ENCODE assay signal across 11 cellular contexts in the genomic region with DNA sequence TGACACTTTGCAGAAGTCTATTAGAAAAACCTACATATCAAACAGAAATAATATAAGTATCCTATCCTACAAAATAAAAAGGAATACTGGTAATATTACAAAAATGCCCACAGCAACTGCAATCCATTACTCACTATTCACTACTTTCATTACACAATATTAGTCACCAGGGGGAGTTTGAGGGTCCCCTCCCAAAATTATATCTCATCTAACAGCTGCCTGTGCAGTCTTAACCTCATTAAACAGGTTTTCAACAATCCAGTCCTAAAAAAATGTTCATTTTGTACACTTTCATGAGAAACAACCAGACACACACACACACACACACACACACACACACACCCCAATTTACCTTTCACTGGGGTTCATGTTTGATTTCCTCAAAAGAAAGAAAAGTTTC. TPM values are rescaled to one million over a fixed set of nuclear protein-coding genes. Genes with fewer than 3 reads are reported as not detected.
DNase-seq lines count a peak whose midpoint lies in the region; ATAC-seq, FAIRE-seq and TF ChIP-seq lines count a peak whose summit lies in the region.
"Had no signal": no experiment of that assay in that cellular context is flagged by ENCODE, and none has a peak within 500 bp of the region (broad histone marks: within the 10 kb centered on the region; RNA-seq: fewer than 3 reads in every experiment).

No MANE protein-coding gene starts in this region.

- BruUV-seq in HepG2 (replicated peaks; lab: Mats Ljungman, UMichigan) (no TSS peak), PC-9 (replicated peaks; lab: Mats Ljungman, UMichigan) (no TSS peak)

- H3K27me3 ChIP-seq in HepG2 (ENCODE audit: control insufficient read depth in 1 of 2, insufficient read depth in 2 of 2, low read length in 2 of 2) (no peaks in the 10 kb centered on the region; a peak in 1 of 5 replicates), right lobe of liver (no peaks in the 10 kb centered on the region), PC-9 (ENCODE audit: insufficient read depth, low read depth) (no peaks in the 10 kb centered on the region), ascending aorta (no peaks in the 10 kb centered on the region)

- H3K79me2 ChIP-seq in HepG2 (ENCODE audit: insufficient read depth, low read length) (peaks cover 42% of the 10 kb centered on the region), PC-9 (ENCODE audit: low read depth) (peaks cover 42% of the 10 kb centered on the region)

- H4K20me1 ChIP-seq in HepG2 (ENCODE audit: insufficient read depth, low read length) (no peaks in the 10 kb centered on the region; the same call in 1 of the 2 replicates), PC-9 (ENCODE audit: insufficient read depth) (no peaks in the 10 kb centered on the region; the same call in 1 of the 2 replicates)

- TF ChIP-seq POLR2A in HepG2 (IDR thresholded peaks at IDR 0.05; ENCODE audit: insufficient read depth in 1 of 2, low read depth in 2 of 2, low read length in 2 of 2) = no peak
- no peak for TF ChIP-seq POLR2A in right lobe of liver (IDR thresholded peaks at IDR 0.05)

- H3K9ac ChIP-seq in HepG2 (ENCODE audit: insufficient read depth, low read depth, low read length) = no peak overlapping the region

- H3K4me1 ChIP-seq in HepG2 (ENCODE audit: insufficient read depth, low read length) = peaks cover 36% of the 10 kb centered on the region
- H3K4me1 ChIP-seq in right lobe of liver = peaks cover 0 to 14% (median 3%) of the 10 kb centered on the region in 4 donors
- H3K4me1 ChIP-seq in PC-9 (replicated peaks; ENCODE audit: insufficient read depth) = peaks cover 29% of the 10 kb centered on the region
- peaks cover 0 to 18% of the 10 kb centered on the region in 2 donors for H3K4me1 ChIP-seq in ascending aorta

- intact Hi-C loops in HepG2 (cut with micrococcal nuclease; ENCODE audit: unreplicated experiment) (no loop called here), right lobe of liver (cut with DNase I) (no loop called here), PC-9 (cut with micrococcal nuclease; ENCODE audit: unreplicated experiment) (loop anchor here (10.0 kb wide), 2 partner anchors 99 to 199 kb away; a partner anchor contains a TSS), ascending aorta (cut with DNase I) (no loop called here)

- no peak for ATAC-seq in HepG2
- ATAC-seq in right lobe of liver = no peak
- ATAC-seq in HG03571 (IDR thresholded peaks at IDR 0.05; ENCODE audit: unreplicated experiment) = no peak
- no peak for ATAC-seq in HG03565 (IDR thresholded peaks at IDR 0.05; ENCODE audit: unreplicated experiment)
- ATAC-seq in left lobe of liver = no peak
- ATAC-seq: CD8-positive, alpha-beta T cell had no signal

- H3K4me3 ChIP-seq in HepG2 (replicated peaks in 1 of 3; ENCODE audit: insufficient read depth in 1 of 3, low read depth in 2 of 3, low read length in 3 of 3) (no peak overlapping the region; a peak in 1 of 6 replicates), right lobe of liver (no peak overlapping the region), PC-9 (peak overlapping the region; percentile 75; the same call in 1 of the 2 replicates), epithelial cell of proximal tubule (ENCODE audit: low read depth, low read length) (no peak overlapping the region), ascending aorta (no peak overlapping the region)

- H3K9me3 ChIP-seq in HepG2 (ENCODE audit: low read length) = no peaks in the 10 kb centered on the region
- H3K9me3 ChIP-seq in right lobe of liver = no peaks in the 10 kb centered on the region
- H3K9me3 ChIP-seq in PC-9 (ENCODE audit: insufficient read depth, low read depth) = no peaks in the 10 kb centered on the region
- no peaks in the 10 kb centered on the region for H3K9me3 ChIP-seq in ascending aorta

- peaks cover 19% of the 10 kb centered on the region; the same call in 1 of the 2 replicates for H3F3A ChIP-seq in PC-9 (ENCODE audit: insufficient read depth, low read depth)

- TF ChIP-seq CTCF in HepG2 (CRISPR knock-in tag; IDR thresholded peaks at IDR 0.05) (no peak), right lobe of liver (IDR thresholded peaks at IDR 0.05) (no peak), PC-9 (conservative IDR thresholded peaks at IDR 0.05) (no peak), epithelial cell of proximal tubule (conservative IDR thresholded peaks at IDR 0.05; ENCODE audit: low read depth, low read length) (peak; percentile 18), ascending aorta (IDR thresholded peaks at IDR 0.05) (no peak)

- no peak for FAIRE-seq in HepG2 (lab: Jason Lieb, UNC)

- H3K9me2 ChIP-seq in PC-9 (ENCODE audit: insufficient read depth) = no peaks in the 10 kb centered on the region

- in situ Hi-C loops in HepG2 (cut with HindIII; ENCODE audit: extremely low pct_ligation_motif_present, low pct_unique_long_range_greater_than_20kb) = no loop called here

- no peak for TF ChIP-seq EP300 in HepG2 (IDR thresholded peaks at IDR 0.05; ENCODE audit: low read depth in 2 of 2, low read length in 2 of 2)
- TF ChIP-seq EP300 in HepG2 (CRISPR knock-in tag; IDR thresholded peaks at IDR 0.05; ENCODE audit: borderline replicate concordance) = no peak

- CTCF ChIA-PET in HepG2 (lab: Yijun Ruan, JAX; ENCODE audit: low intra/inter-chr PET ratio, low total read pairs) = no interaction called here
- CTCF ChIA-PET in PC-9 (lab: Charles Lee) = no interaction called here

- POLR2A ChIA-PET in HepG2 (lab: Yijun Ruan, JAX) (no interaction called here), PC-9 (lab: Charles Lee; ENCODE audit: unreplicated experiment) (no interaction called here)

- peak overlapping the region; percentile 73; the same call in 1 of the 2 replicates for H3K4me2 ChIP-seq in HepG2 (ENCODE audit: low read depth, low read length)
- H3K4me2 ChIP-seq in PC-9 = peak overlapping the region; percentile 91

- H2AFZ ChIP-seq in HepG2 (ENCODE audit: low read length) (no peak overlapping the region), PC-9 (no peak overlapping the region)

- DNase-seq in HepG2 (ENCODE audit: low spot score) (no peak), right lobe of liver (no peak), PC-9 (peak in 1 of 2 experiments; percentile 37), epithelial cell of proximal tubule (ENCODE audit: low read depth) (no peak), left lobe of liver (ENCODE audit: low spot score) (no peak), ascending aorta (ENCODE audit: low spot score in 2 of 2) (no peak)
- DNase-seq: activated CD4-positive, alpha-beta T cell treated with anti-CD3 and anti-CD28 coated beads, Interleukin-2, amount 10 ng/mL, durations not matched to agents 7 days and 5 days; anterior cingulate cortex; CD8-positive, alpha-beta T cell had no signal

- H3K36me3 ChIP-seq in HepG2 (replicated peaks in 1 of 2; ENCODE audit: control insufficient read depth in 1 of 2, insufficient read depth in 2 of 2, low read length in 2 of 2) = 0 out of 5 replicates have a peak, but pooled peaks cover 0 to 4% of the 10 kb centered on the region in 2 experiments
- H3K36me3 ChIP-seq in right lobe of liver = no peaks in the 10 kb centered on the region
- no peaks in the 10 kb centered on the region for H3K36me3 ChIP-seq in PC-9 (ENCODE audit: low read depth)
- H3K36me3 ChIP-seq in ascending aorta = no peaks in the 10 kb centered on the region

- TF ChIP-seq RAD21 in HepG2 (CRISPR knock-in tag; IDR thresholded peaks at IDR 0.05) = no peak

- H3K27ac ChIP-seq in HepG2 (ENCODE audit: extremely low read length, insufficient read depth, low read length) (no peak overlapping the region), right lobe of liver (no peak overlapping the region), PC-9 (0 out of 2 replicates have a peak overlapping the region, but pooled peaks have one; percentile 74), ascending aorta (no peak overlapping the region)

RNA-seq across cellular contexts. Expression of a gene that starts 2.9 kb away (rescaled TPM):
- total RNA-seq in HepG2 (2016; rRNA removed; fragmentation: Illumina TruSeq; extraction: Trizol) (13.5 and 17.6 TPM in 2 replicates), right lobe of liver (10 to 100 TPM; 11.1 to 17.3 (median 12.9) TPM), PC-9 (2021) (13.3 and 19.4 TPM in 2 replicates), epithelial cell of proximal tubule (9.2 and 12.7 TPM in 2 replicates), left lobe of liver (14.4 TPM), ascending aorta (17.6 TPM)
- total RNA-seq in HepG2 (2016; cell fraction: cytosol; rRNA removed; fragmentation: Illumina TruSeq; extraction: Trizol; ENCODE audit: low read depth) = 7.4 and 10.5 TPM in 2 replicates
- total RNA-seq in HepG2 (2016; cell fraction: insoluble cytoplasmic fraction; rRNA removed; fragmentation: Illumina TruSeq; extraction: Trizol) = 10.7 and 14.9 TPM in 2 replicates
- total RNA-seq in HepG2 (2016; cell fraction: membrane; rRNA removed; fragmentation: Illumina TruSeq; extraction: Trizol) = 8.2 TPM in 2 replicates
- total RNA-seq in HepG2 (2016; cell fraction: nucleus; rRNA removed; fragmentation: Illumina TruSeq; extraction: Trizol) = 14.0 and 14.5 TPM in 2 replicates
- polyA plus RNA-seq in HepG2 (2011; rRNA removed) = 5.5 and 8.8 TPM in 2 replicates
- polyA plus RNA-seq in HepG2 (2011; cell fraction: cytosol; rRNA removed) = 3.3 and 4.0 TPM in 2 replicates
- polyA plus RNA-seq in HepG2 (2011; cell fraction: nucleus; rRNA removed) = 7.1 and 9.5 TPM in 2 replicates
- 5.2 and 6.5 TPM in 2 replicates for polyA plus RNA-seq in HepG2 (2012)
- 0.71 and 0.84 TPM in 2 replicates for polyA plus RNA-seq in HepG2 (2016; cell fraction: cytosol; fragmentation: Illumina TruSeq; extraction: Trizol; ENCODE audit: low read depth)
- 7.6 and 9.1 TPM in 2 replicates for polyA plus RNA-seq in HepG2 (2016; cell fraction: insoluble cytoplasmic fraction; fragmentation: Illumina TruSeq; extraction: Trizol; ENCODE audit: low read depth)
- 2.5 and 2.7 TPM in 2 replicates for polyA plus RNA-seq in HepG2 (2016; cell fraction: membrane; fragmentation: Illumina TruSeq; extraction: Trizol; ENCODE audit: low read depth)
- polyA plus RNA-seq in HepG2 (2016; cell fraction: nucleus; fragmentation: Illumina TruSeq; extraction: Trizol; ENCODE audit: insufficient read depth, low read depth) = 12.8 and 16.3 TPM in 2 replicates
- 21.0 and 28.3 TPM in 2 replicates for polyA minus RNA-seq in HepG2 (2011; rRNA and poly(A)+ RNA removed; ENCODE audit: low replicate concordance)
- 14.6 and 19.2 TPM in 2 replicates for polyA minus RNA-seq in HepG2 (2011; cell fraction: cytosol; rRNA and poly(A)+ RNA removed)
- 36.6 and 43.3 TPM in 2 replicates for polyA minus RNA-seq in HepG2 (2011; cell fraction: nucleus; rRNA and poly(A)+ RNA removed)

RNA-seq across cellular contexts. Expression of a gene that starts 48.2 kb away (rescaled TPM):
- not detected in 2 replicates for total RNA-seq in HepG2 (2016; rRNA removed; fragmentation: Illumina TruSeq; extraction: Trizol)
- not detected in 2 replicates for total RNA-seq in HepG2 (2016; cell fraction: cytosol; rRNA removed; fragmentation: Illumina TruSeq; extraction: Trizol; ENCODE audit: low read depth)
- total RNA-seq in HepG2 (2016; cell fraction: insoluble cytoplasmic fraction; rRNA removed; fragmentation: Illumina TruSeq; extraction: Trizol) = not detected in 2 replicates
- total RNA-seq in HepG2 (2016; cell fraction: membrane; rRNA removed; fragmentation: Illumina TruSeq; extraction: Trizol) = not detected in 2 replicates
- not detected in 2 replicates for total RNA-seq in HepG2 (2016; cell fraction: nucleus; rRNA removed; fragmentation: Illumina TruSeq; extraction: Trizol)
- not detected in 2 replicates for polyA plus RNA-seq in HepG2 (2011; rRNA removed)
- polyA plus RNA-seq in HepG2 (2011; cell fraction: cytosol; rRNA removed) = not detected in 2 replicates
- polyA plus RNA-seq in HepG2 (2011; cell fraction: nucleus; rRNA removed) = not detected in 2 replicates
- not detected in 2 replicates for polyA plus RNA-seq in HepG2 (2012)
- polyA plus RNA-seq in HepG2 (2016; cell fraction: cytosol; fragmentation: Illumina TruSeq; extraction: Trizol; ENCODE audit: low read depth) = not detected in 2 replicates
- polyA plus RNA-seq in HepG2 (2016; cell fraction: insoluble cytoplasmic fraction; fragmentation: Illumina TruSeq; extraction: Trizol; ENCODE audit: low read depth) = not detected in 2 replicates
- polyA plus RNA-seq in HepG2 (2016; cell fraction: membrane; fragmentation: Illumina TruSeq; extraction: Trizol; ENCODE audit: low read depth) = not detected in 2 replicates
- not detected in 2 replicates for polyA plus RNA-seq in HepG2 (2016; cell fraction: nucleus; fragmentation: Illumina TruSeq; extraction: Trizol; ENCODE audit: insufficient read depth, low read depth)
- not detected in 2 replicates for polyA minus RNA-seq in HepG2 (2011; rRNA and poly(A)+ RNA removed; ENCODE audit: low replicate concordance)
- not detected in 2 replicates for polyA minus RNA-seq in HepG2 (2011; cell fraction: cytosol; rRNA and poly(A)+ RNA removed)
- not detected in 2 replicates for polyA minus RNA-seq in HepG2 (2011; cell fraction: nucleus; rRNA and poly(A)+ RNA removed)
- not detected for total RNA-seq in right lobe of liver
- total RNA-seq in PC-9 (2021) = not detected in 2 replicates
- not detected in 2 replicates for total RNA-seq in epithelial cell of proximal tubule
- total RNA-seq in left lobe of liver = not detected
- total RNA-seq in ascending aorta = not detected
- total RNA-seq: activated CD4-positive, alpha-beta T cell treated with anti-CD3 and anti-CD28 coated beads, Interleukin-2, amount 10 ng/mL, durations not matched to agents 7 days and 5 days; CD8-positive, alpha-beta T cell had no signal
